11 cellular contexts compared by ENCODE assay signal in the genomic region with DNA sequence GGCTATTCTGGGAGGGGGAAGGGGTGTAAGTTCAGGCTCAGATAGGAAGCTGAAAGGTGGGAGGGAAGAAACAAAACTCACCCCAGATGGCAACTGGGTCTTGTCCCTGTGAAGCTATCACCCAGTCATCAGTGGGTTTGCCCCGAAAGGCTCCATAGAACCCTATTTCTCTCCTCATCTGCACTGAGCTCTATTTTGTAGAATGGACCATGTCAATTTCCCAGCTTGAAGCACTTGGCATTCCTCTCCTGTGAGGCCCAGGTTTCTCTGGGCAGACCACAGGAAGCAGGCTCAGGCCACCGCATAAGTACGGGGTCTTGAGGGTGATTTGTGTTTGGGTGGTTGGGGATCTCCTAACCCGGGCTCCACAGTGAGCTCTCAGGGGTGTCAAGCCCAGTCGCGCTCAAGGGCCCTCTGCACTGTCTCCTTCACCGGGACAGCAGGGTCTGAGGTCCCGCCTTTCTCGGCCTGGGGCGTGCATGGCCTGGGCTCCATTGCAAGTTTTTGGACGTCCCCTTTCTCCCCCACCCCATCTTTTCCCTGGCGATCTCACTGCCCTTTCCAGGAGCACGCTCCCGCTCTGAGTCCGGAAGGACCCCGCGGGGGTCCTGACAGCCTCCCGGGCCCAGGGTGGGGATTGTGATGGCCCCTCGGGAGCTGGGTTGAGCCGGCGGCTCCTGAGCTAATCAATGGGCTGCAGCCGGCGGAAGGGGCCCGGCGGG. TPM values are rescaled to one million over a fixed set of nuclear protein-coding genes. Genes with fewer than 3 reads are reported as not detected.
DNase-seq lines count a peak whose midpoint lies in the region; ATAC-seq, FAIRE-seq and TF ChIP-seq lines count a peak whose summit lies in the region.
"Had no signal": no experiment of that assay in that cellular context is flagged by ENCODE, and none has a peak within 500 bp of the region (broad histone marks: within the 10 kb centered on the region; RNA-seq: fewer than 3 reads in every experiment).

No MANE protein-coding gene starts in this region.

- ATAC-seq in T-cell (replicated peaks in 1 of 4) (no peak), right cardiac atrium (no peak), HG03280 (IDR thresholded peaks at IDR 0.05; ENCODE audit: unreplicated experiment) (no peak), GM18511 (IDR thresholded peaks at IDR 0.05; ENCODE audit: unreplicated experiment) (no peak)

- H3K9me3 Mint-ChIP-seq in CD8-positive, alpha-beta memory T cell = no peaks in the 10 kb centered on the region
- no peaks in the 10 kb centered on the region for H3K9me3 Mint-ChIP-seq in T-cell

- no peaks in the 10 kb centered on the region for H3K9me3 ChIP-seq in CD8-positive, alpha-beta memory T cell (ENCODE audit: low read length)
- no peaks in the 10 kb centered on the region for H3K9me3 ChIP-seq in right cardiac atrium (ENCODE audit: control insufficient read depth, low read length)
- no peaks in the 10 kb centered on the region for H3K9me3 ChIP-seq in prostate gland

- H3K4me1 ChIP-seq in CD8-positive, alpha-beta memory T cell (ENCODE audit: insufficient read depth, low read length) = peaks cover 22% of the 10 kb centered on the region
- H3K4me1 ChIP-seq in right cardiac atrium (ENCODE audit: control insufficient read depth, insufficient read depth, low read length) (peaks cover 2% of the 10 kb centered on the region), prostate gland (replicated peaks) (peaks cover 9% of the 10 kb centered on the region)

- DNase-seq in CD8-positive, alpha-beta memory T cell = no peak
- no peak for DNase-seq in T-cell
- no peak for DNase-seq in right cardiac atrium
- no peak for DNase-seq in prostate gland (ENCODE audit: low spot score)
- DNase-seq in HTR-8/SVneo (ENCODE audit: insufficient read length, low spot score) = no peak
- no peak for DNase-seq in NCI-H1694 (lab: John Stamatoyannopoulos, UW)
- DNase-seq: cortex of kidney had no signal

- H3K4me3 ChIP-seq in CD8-positive, alpha-beta memory T cell (ENCODE audit: low read length) = peak overlapping the region; percentile 62
- H3K4me3 ChIP-seq in right cardiac atrium (ENCODE audit: low read length) (peak overlapping the region; percentile 65), prostate gland (peak overlapping the region; percentile 11 to 26)

- H3K36me3 ChIP-seq in CD8-positive, alpha-beta memory T cell (ENCODE audit: insufficient read depth, low read length) = no peaks in the 10 kb centered on the region
- H3K36me3 ChIP-seq in prostate gland = no peaks in the 10 kb centered on the region

- intact Hi-C loops in right cardiac atrium (cut with DNase I) = loop anchor here in 2 of 4 donors (5.0 kb wide), 2 partner anchors 183 to 283 kb away; no protein-coding TSS in a partner anchor
- intact Hi-C loops in prostate gland (cut with DNase I) = loop anchor here (5.0 to 10.0 kb wide), 3 partner anchors 88 to 400 kb away; no protein-coding TSS in a partner anchor

- 29% methylated on average over 25 of the region's 25 CpGs for WGBS in right cardiac atrium
- 29% methylated on average over 25 of the region's 25 CpGs for WGBS in prostate gland

- peaks cover 10% of the 10 kb centered on the region for H3K27me3 ChIP-seq in CD8-positive, alpha-beta memory T cell (ENCODE audit: insufficient read depth, low read length, poor library complexity, severe bottlenecking)
- H3K27me3 ChIP-seq in right cardiac atrium (ENCODE audit: control insufficient read depth, insufficient read depth) (no peaks in the 10 kb centered on the region), prostate gland (replicated peaks; ENCODE audit: insufficient read depth) (no peaks in the 10 kb centered on the region)

- FAIRE-seq in HTR-8/SVneo (lab: Jason Lieb, UNC) = no peak
- FAIRE-seq: H54 had no signal

- peaks cover 18 to 49% of the 10 kb centered on the region in 2 donors for H3K27me3 Mint-ChIP-seq in CD8-positive, alpha-beta memory T cell
- peaks cover 22 to 43% of the 10 kb centered on the region in 2 donors for H3K27me3 Mint-ChIP-seq in T-cell

- H3K4me1 Mint-ChIP-seq in CD8-positive, alpha-beta memory T cell = peaks cover 14 to 22% (median 15%) of the 10 kb centered on the region in 3 donors
- H3K4me1 Mint-ChIP-seq in T-cell = peaks cover 15 to 17% (median 15%) of the 10 kb centered on the region in 3 donors

- peak overlapping the region in 4 of 7 donors; percentile 32 to 53 (median 47) for H3K4me3 Mint-ChIP-seq in CD8-positive, alpha-beta memory T cell
- peak overlapping the region; percentile 39 to 90 (median 41) for H3K4me3 Mint-ChIP-seq in T-cell

- no peak for TF ChIP-seq CTCF in prostate gland (IDR thresholded peaks at IDR 0.05)

- H3K27ac ChIP-seq in CD8-positive, alpha-beta memory T cell (ENCODE audit: low read depth, low read length) = no peak overlapping the region
- H3K27ac ChIP-seq in right cardiac atrium (ENCODE audit: low read length) = no peak overlapping the region
- no peak overlapping the region for H3K27ac ChIP-seq in prostate gland

- H3K27ac Mint-ChIP-seq in CD8-positive, alpha-beta memory T cell = peak overlapping the region in 2 of 8 donors; percentile 48 to 62
- H3K27ac Mint-ChIP-seq in T-cell = no peak overlapping the region

- CTCF ChIA-PET in CD8-positive, alpha-beta memory T cell (lab: Charles Lee) = interaction anchor here (0.9 to 4.2 kb wide), 8 partner anchors 9 to 282 kb away, joined by 3 to 76 read pairs (median 5); partner anchors contain the start of gene SMYD5
- CTCF ChIA-PET in T-cell (lab: Charles Lee) = interaction anchor here (0.9 to 4.0 kb wide), 4 partner anchors 38 to 183 kb away, joined by 3 to 35 read pairs (median 6); no protein-coding TSS in a partner anchor

- no peaks in the 10 kb centered on the region for H3K36me3 Mint-ChIP-seq in CD8-positive, alpha-beta memory T cell
- H3K36me3 Mint-ChIP-seq in T-cell = no peaks in the 10 kb centered on the region

- TF ChIP-seq POLR2A in prostate gland (IDR thresholded peaks at IDR 0.05) = no peak

- POLR2A ChIA-PET in CD8-positive, alpha-beta memory T cell (lab: Charles Lee) = no interaction called here
- POLR2A ChIA-PET in T-cell (lab: Charles Lee) = no interaction called here

RNA-seq across cellular contexts. Expression of gene NOTO, which starts 27.3 kb away (rescaled TPM):
- not detected for total RNA-seq in CD8-positive, alpha-beta memory T cell
- not detected for polyA plus RNA-seq in CD8-positive, alpha-beta memory T cell
- total RNA-seq in T-cell = not detected
- not detected for total RNA-seq in right cardiac atrium
- not detected for polyA plus RNA-seq in right cardiac atrium
- not detected for total RNA-seq in prostate gland
- total RNA-seq: LHCN-M2 had no signal

RNA-seq across cellular contexts. Expression of gene SMYD5, which starts 38.9 kb away (rescaled TPM):
- total RNA-seq in CD8-positive, alpha-beta memory T cell = 10 to 100 TPM; 41.2 to 42.8 TPM
- 21.5 TPM for polyA plus RNA-seq in CD8-positive, alpha-beta memory T cell
- total RNA-seq in T-cell (10 to 100 TPM; 38.2 to 56.9 (median 44.5) TPM), right cardiac atrium (10 to 100 TPM; 13.3 to 15.3 (median 14.1) TPM), prostate gland (10 to 100 TPM; 12.5 to 36.6 TPM)
- 12.9 TPM for polyA plus RNA-seq in right cardiac atrium

RNA-seq across cellular contexts. Expression of gene PRADC1, which starts 57.9 kb away (rescaled TPM):
- 10 to 100 TPM; 21.1 to 24.9 TPM for total RNA-seq in CD8-positive, alpha-beta memory T cell
- 27.2 TPM for polyA plus RNA-seq in CD8-positive, alpha-beta memory T cell
- total RNA-seq in T-cell (1 to 10 TPM; 6.1 to 9.9 (median 6.4) TPM), right cardiac atrium (10 to 100 TPM; 73.7 to 91.3 (median 82.5) TPM), prostate gland (10 to 100 TPM; 21.4 to 26.3 TPM)
- 134 TPM for polyA plus RNA-seq in right cardiac atrium

RNA-seq across cellular contexts. Expression of gene CCT7, which starts 59.0 kb away (rescaled TPM):
- 100 to 1,000 TPM; 750 to 758 TPM for total RNA-seq in CD8-positive, alpha-beta memory T cell
- 263 TPM for polyA plus RNA-seq in CD8-positive, alpha-beta memory T cell
- total RNA-seq in T-cell (100 to 1,000 TPM; 120 to 210 (median 193) TPM), right cardiac atrium (100 to 1,000 TPM; 190 to 226 (median 213) TPM), prostate gland (100 to 1,000 TPM; 206 to 242 TPM)
- 210 TPM for polyA plus RNA-seq in right cardiac atrium
